ENCODE assay signal across 14 cellular contexts in the genomic region with DNA sequence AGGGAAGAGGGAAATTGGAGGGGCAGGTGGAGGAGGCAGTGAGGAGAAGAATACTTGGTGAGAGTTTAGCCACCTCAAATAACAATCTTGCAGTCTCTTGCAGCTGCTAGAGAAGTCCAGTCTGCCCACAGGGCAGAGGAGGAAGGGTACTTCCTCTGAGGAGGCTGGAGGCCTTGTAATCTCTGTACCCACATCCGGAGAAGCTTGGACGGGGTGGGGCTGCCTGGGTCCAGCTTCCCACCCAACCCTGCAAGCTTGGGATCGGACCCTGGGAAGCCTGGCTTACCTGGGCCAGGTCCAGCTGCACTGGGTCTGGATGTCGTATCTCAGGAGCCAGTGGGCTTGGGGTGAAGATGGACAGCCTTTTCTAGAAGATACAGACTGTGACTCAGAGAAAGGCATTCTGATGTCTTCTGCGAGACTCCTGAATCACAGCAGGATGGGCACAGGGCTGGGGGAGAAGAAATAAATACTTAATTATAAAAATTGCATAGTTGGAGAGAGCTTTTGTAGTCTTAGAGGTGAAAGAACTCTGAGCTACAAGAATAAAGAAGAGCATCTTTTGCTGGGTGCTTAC.
DNase-seq lines count a peak whose midpoint lies in the region; ATAC-seq, FAIRE-seq and TF ChIP-seq lines count a peak whose summit lies in the region.
"Had no signal": no experiment of that assay in that cellular context is flagged by ENCODE, and none has a peak within 500 bp of the region (broad histone marks: within the 10 kb centered on the region; RNA-seq: fewer than 3 reads in every experiment).

No MANE protein-coding gene starts in this region.

- H3K27ac ChIP-seq in AG04450 (ENCODE audit: low read depth, low read length) (peak overlapping the region; percentile 11), K562 (ENCODE audit: extremely low read depth, low read depth, low read length) (peak overlapping the region; percentile 56; the same call in 1 of the 3 replicates), muscle layer of colon (ENCODE audit: low read depth, low read length) (peak overlapping the region; percentile 8), GM23338 (ENCODE audit: low read depth) (no peak overlapping the region)
- no peak overlapping the region for H3K27ac ChIP-seq in CD4-positive, alpha-beta memory T cell (ENCODE audit: low read depth, low read length)

- FAIRE-seq in K562 (lab: Jason Lieb, UNC): no peak

- H2AFZ ChIP-seq in K562 (ENCODE audit: low read depth, low read length) (peak overlapping the region; percentile 74; the same call in 1 of the 2 replicates), GM23338 (no peak overlapping the region)

- H3K9me1 ChIP-seq in K562 (ENCODE audit: control insufficient read depth, insufficient read depth, low read length): peaks cover 4% of the 10 kb centered on the region

- ATAC-seq in HG02943 (IDR thresholded peaks at IDR 0.05; ENCODE audit: low read depth, unreplicated experiment) (peak; percentile 56), K562 (no peak), GM23338 (no peak)
- ATAC-seq: PC-3 had no signal

- H3K9me3 ChIP-seq in AG04450 (ENCODE audit: control insufficient read depth, insufficient read depth, low read length) (no peaks in the 10 kb centered on the region), K562 (replicated peaks; ENCODE audit: control insufficient read depth, insufficient read depth, low read depth, low read length) (peaks cover 8% of the 10 kb centered on the region; the same call in 1 of the 2 replicates), muscle layer of colon (ENCODE audit: low read length) (no peaks in the 10 kb centered on the region)
- H3K9me3 ChIP-seq in CD4-positive, alpha-beta memory T cell (ENCODE audit: control insufficient read depth in 1 of 2, low read length in 2 of 2): no peaks in the 10 kb centered on the region
- H3K9me3 ChIP-seq: MG63 had no signal

- no peak overlapping the region for H3K4me3 ChIP-seq in AG04450 (ENCODE audit: low read depth, low read length)
- H3K4me3 ChIP-seq in K562: no peak overlapping the region
- no peak overlapping the region for H3K4me3 ChIP-seq in muscle layer of colon (ENCODE audit: low read depth in 1 of 2, low read length in 2 of 2)
- no peak overlapping the region for H3K4me3 ChIP-seq in GM23338
- H3K4me3 ChIP-seq in CD4-positive, alpha-beta memory T cell (ENCODE audit: low read length in 2 of 2): no peak overlapping the region
- H3K4me3 ChIP-seq: MG63 had no signal

- no peaks in the 10 kb centered on the region for H3K79me2 ChIP-seq in K562 (ENCODE audit: control insufficient read depth, insufficient read depth, low read length)
- H3K79me2 ChIP-seq in GM23338 (replicated peaks; ENCODE audit: insufficient read depth): no peaks in the 10 kb centered on the region

- no peaks in the 10 kb centered on the region for H3F3A ChIP-seq in GM23338 (replicated peaks; ENCODE audit: low read depth)

- DNase-seq in AG04450 (ENCODE audit: low read depth, low spot score) (no peak), K562 (ENCODE audit: extremely low read depth in 1 of 4, low spot score in 3 of 4) (no peak), AG08396 (ENCODE audit: low spot score) (no peak), mesenteric fat pad (ENCODE audit: low spot score) (no peak), GM23338 (ENCODE audit: low spot score) (no peak)
- no peak for DNase-seq in CD4-positive, alpha-beta memory T cell
- DNase-seq: activated CD8-positive, alpha-beta memory T cell treated with anti-CD3 and anti-CD28 coated beads, Interleukin-2, amount 50 U/mL, for 48 hours; CD8-positive, alpha-beta memory T cell; effector CD8-positive, alpha-beta T cell; MG63; PC-3 had no signal

- intact Hi-C loops in K562 (cut with micrococcal nuclease): loop anchor here (5.0 kb wide), 2 partner anchors 53 to 82 kb away; no protein-coding TSS in a partner anchor
- intact Hi-C loops in CD4-positive, alpha-beta memory T cell (cut with micrococcal nuclease): no loop called here

- H3K4me1 ChIP-seq in K562 (replicated peaks in 1 of 2; ENCODE audit: control insufficient read depth in 2 of 2, insufficient read depth in 2 of 2, low read length in 2 of 2) (peaks cover 52 to 74% of the 10 kb centered on the region in 2 experiments), muscle layer of colon (ENCODE audit: insufficient read depth, low read length) (peaks cover 27% of the 10 kb centered on the region), GM23338 (ENCODE audit: insufficient read depth) (no peaks in the 10 kb centered on the region)
- peaks cover 12% of the 10 kb centered on the region for H3K4me1 ChIP-seq in CD4-positive, alpha-beta memory T cell (ENCODE audit: insufficient read depth, low read length)

- in situ Hi-C loops in K562 (cut with MboI): no loop called here

- peaks cover 4% of the 10 kb centered on the region; the same call in 1 of the 2 replicates for H3K9me2 ChIP-seq in GM23338 (ENCODE audit: insufficient read depth)

- no peaks in the 10 kb centered on the region for H3K36me3 ChIP-seq in K562 (ENCODE audit: control insufficient read depth, insufficient read depth, low read length)
- no peaks in the 10 kb centered on the region for H3K36me3 ChIP-seq in muscle layer of colon (ENCODE audit: insufficient read depth, low read length)
- H3K36me3 ChIP-seq in GM23338 (ENCODE audit: insufficient read depth): no peaks in the 10 kb centered on the region
- H3K36me3 ChIP-seq in CD4-positive, alpha-beta memory T cell (ENCODE audit: insufficient read depth, low read length): no peaks in the 10 kb centered on the region
- H3K36me3 ChIP-seq: MG63 had no signal

- TF ChIP-seq EP300 in K562 (IDR thresholded peaks at IDR 0.05; ENCODE audit: low read length): no peak

- CTCF ChIA-PET in AG04450 (lab: Charles Lee): interaction anchor here (0.6 kb wide), 1 partner anchor 157 kb away, joined by 4 read pairs; no protein-coding TSS in a partner anchor
- CTCF ChIA-PET in K562 (lab: Yijun Ruan, JAX; ENCODE audit: low intra/inter-chr PET ratio): no interaction called here
- CTCF ChIA-PET in CD4-positive, alpha-beta memory T cell (lab: Charles Lee; ENCODE audit: partially characterized antibody): no interaction called here

- H3K27ac Mint-ChIP-seq in GM23338: no peak overlapping the region
- H3K27ac Mint-ChIP-seq in CD4-positive, alpha-beta memory T cell: peak overlapping the region in 1 of 7 donors; percentile 22
- H3K27ac Mint-ChIP-seq: stimulated activated naive CD8-positive, alpha-beta T cell treated with anti-CD3 and anti-CD28 coated beads, Interleukin-15, Interleukin-2, amounts not matched to agents 100 ng/mL and 50 ng/mL, for 24 hours had no signal

- H3K9ac ChIP-seq in K562 (ENCODE audit: insufficient read depth in 1 of 2, low read depth in 2 of 2, low read length in 2 of 2) (peak overlapping the region in 1 of 2 experiments; percentile 54; a peak in 1 of 4 replicates), muscle layer of colon (ENCODE audit: low read length) (no peak overlapping the region)

- H4K20me1 ChIP-seq in K562 (replicated peaks; ENCODE audit: control insufficient read depth, insufficient read depth, low read length): no peaks in the 10 kb centered on the region
- H4K20me1 ChIP-seq in GM23338 (replicated peaks; ENCODE audit: insufficient read depth): no peaks in the 10 kb centered on the region

- TF ChIP-seq CTCF in AG04450 (IDR thresholded peaks at IDR 0.05; ENCODE audit: low read depth, low read length) (no peak), K562 (IDR thresholded peaks at IDR 0.05 in 2 of 3, conservative IDR thresholded peaks at IDR 0.05 in 1 of 3; ENCODE audit: insufficient read depth in 2 of 3, low read depth in 1 of 3, low read length in 3 of 3) (no peak), GM23338 (conservative IDR thresholded peaks at IDR 0.05; ENCODE audit: low read depth in 2 of 2) (no peak)

- TF ChIP-seq RAD21 in K562 (CRISPR knock-in tag; conservative IDR thresholded peaks at IDR 0.05 in 1 of 2, IDR thresholded peaks at IDR 0.05 in 1 of 2): no peak

- no peak for TF ChIP-seq POLR2A in K562 (conservative IDR thresholded peaks at IDR 0.05)

- no peaks in the 10 kb centered on the region for H3K36me3 Mint-ChIP-seq in GM23338 (ENCODE audit: low read depth)
- no peaks in the 10 kb centered on the region for H3K36me3 Mint-ChIP-seq in CD4-positive, alpha-beta memory T cell
- H3K36me3 Mint-ChIP-seq: CD8-positive, alpha-beta memory T cell had no signal

- WGBS in K562 (ENCODE audit: insufficient coverage, low coverage, missing lambda C conversion rate): 66% methylated on average over 5 of the region's 5 CpGs

- POLR2A ChIA-PET in AG04450 (lab: Yijun Ruan, JAX) (interaction anchor here (0.7 kb wide), 1 partner anchor 140 kb away, joined by 9 read pairs; no protein-coding TSS in a partner anchor), K562 (lab: Yijun Ruan, JAX) (interaction anchor here (0.8 to 1.9 kb wide), 5 partner anchors 10 to 114 kb away, joined by 3 to 10 read pairs (median 4); no protein-coding TSS in a partner anchor)
- POLR2A ChIA-PET in CD4-positive, alpha-beta memory T cell (lab: Charles Lee; ENCODE audit: partially characterized antibody): interaction anchor here (1.4 kb wide), 1 partner anchor 38 kb away, joined by 3 read pairs; no protein-coding TSS in a partner anchor

- BruUV-seq in K562 (replicated peaks; lab: Mats Ljungman, UMichigan): no TSS peak

- H3K4me3 Mint-ChIP-seq in GM23338: no peak overlapping the region
- no peak overlapping the region for H3K4me3 Mint-ChIP-seq in CD4-positive, alpha-beta memory T cell
- H3K4me3 Mint-ChIP-seq: stimulated activated naive CD8-positive, alpha-beta T cell treated with anti-CD3 and anti-CD28 coated beads, Interleukin-15, Interleukin-2, amounts not matched to agents 100 ng/mL and 50 ng/mL, for 24 hours had no signal

- H3K27me3 Mint-ChIP-seq in GM23338 (ENCODE audit: insufficient read depth, low read depth, poor library complexity): no peaks in the 10 kb centered on the region
- peaks cover 3 to 7% of the 10 kb centered on the region in 2 donors for H3K27me3 Mint-ChIP-seq in CD4-positive, alpha-beta memory T cell
- H3K27me3 Mint-ChIP-seq: stimulated activated naive CD8-positive, alpha-beta T cell treated with anti-CD3 and anti-CD28 coated beads, Interleukin-15, Interleukin-2, amounts not matched to agents 100 ng/mL and 50 ng/mL, for 24 hours had no signal

- peaks cover 2% of the 10 kb centered on the region for H3K4me1 Mint-ChIP-seq in GM23338
- peaks cover 1 to 12% (median 7%) of the 10 kb centered on the region in 4 donors for H3K4me1 Mint-ChIP-seq in CD4-positive, alpha-beta memory T cell

- H3K27me3 ChIP-seq in AG04450 (ENCODE audit: control insufficient read depth, insufficient read depth, low read length): no peaks in the 10 kb centered on the region
- H3K27me3 ChIP-seq in K562 (ENCODE audit: control insufficient read depth in 2 of 2, insufficient read depth in 2 of 2, low read length in 2 of 2): no peaks in the 10 kb centered on the region
- no peaks in the 10 kb centered on the region for H3K27me3 ChIP-seq in muscle layer of colon (ENCODE audit: control insufficient read depth in 1 of 2, insufficient read depth in 2 of 2, low read length in 2 of 2)
- no peaks in the 10 kb centered on the region for H3K27me3 ChIP-seq in GM23338 (ENCODE audit: insufficient read depth)
- H3K27me3 ChIP-seq in CD4-positive, alpha-beta memory T cell (ENCODE audit: insufficient read depth, low read length): no peaks in the 10 kb centered on the region
- H3K27me3 ChIP-seq: MG63 had no signal

- H3K4me2 ChIP-seq in K562 (ENCODE audit: insufficient read depth, low read length): no peak overlapping the region
- no peak overlapping the region for H3K4me2 ChIP-seq in GM23338

- H3K9me3 Mint-ChIP-seq in GM23338: no peaks in the 10 kb centered on the region; the same call in 2 of the 3 replicates
- no peaks in the 10 kb centered on the region for H3K9me3 Mint-ChIP-seq in CD4-positive, alpha-beta memory T cell
- H3K9me3 Mint-ChIP-seq: CD8-positive, alpha-beta memory T cell had no signal

Comparison
In these comparisons a context has a peak if more than half of its experiments do, and no peak if none do; other contexts are left out.
1. H3K27ac ChIP-seq: peak in AG04450 (single experiment), K562 (single experiment) and muscle layer of colon (single experiment); none in GM23338 (single experiment) and CD4-positive, alpha-beta memory T cell (single experiment).